In genomic region chr1:28110555-28110954, GRCh38 we compare ENCODE assay signal across 21 cellular contexts. TPM values are rescaled to one million over a fixed set of nuclear protein-coding genes. Genes with fewer than 3 reads are reported as not detected.
A peak's percentile ranks its signal among the peaks of the same experiment; 100 is the strongest.
DNase-seq lines count a peak whose midpoint lies in the region; ATAC-seq and TF ChIP-seq lines count a peak whose summit lies in the region.
"Had no signal": no experiment of that assay in that cellular context is flagged by ENCODE, and none has a peak within 500 bp of the region (broad histone marks: within the 10 kb centered on the region; RNA-seq: fewer than 3 reads in every experiment).

No MANE protein-coding gene starts in this region.

- intact Hi-C loops in left colon (cut with DNase I, micrococcal nuclease), result no loop called here

- no peak overlapping the region for H4K5ac ChIP-seq in mesendoderm (ENCODE audit: low read length)

- no peak for TF ChIP-seq CTCF in SK-N-SH (IDR thresholded peaks at IDR 0.05)
- no peak for TF ChIP-seq CTCF in astrocyte of the spinal cord (IDR thresholded peaks at IDR 0.05; ENCODE audit: low read depth, low read length)
- no peak for TF ChIP-seq CTCF in upper lobe of left lung (IDR thresholded peaks at IDR 0.05)

- DNase-seq in SK-N-SH (no peak), astrocyte of the spinal cord (ENCODE audit: low read depth, low spot score) (peak; percentile 15), left colon (no peak), upper lobe of left lung (no peak), SW 1271 (lab: John Stamatoyannopoulos, UW) (no peak), mesendoderm (no peak)
- DNase-seq: activated CD4-positive, alpha-beta memory T cell treated with anti-CD3 and anti-CD28 coated beads, Interleukin-2, amount 10 ng/mL, durations not matched to agents 7 days and 5 days; activated naive CD8-positive, alpha-beta T cell treated with anti-CD3 and anti-CD28 coated beads, Interleukin-2, amount 50 U/mL, for 24 hours; activated T-cell treated with anti-CD3 and anti-CD28 coated beads, Interleukin-2, amount 50 U/mL, for 72 hours; CD4-positive, CD25-positive, alpha-beta regulatory T cell; cerebellar nuclear complex; DMS79 treated with DMSO at 0.1 percent for 48 hours; H7; midbrain; NCI-H1417; NCI-H345; stimulated activated CD4-positive, alpha-beta T cell treated with anti-CD3 and anti-CD28 coated beads, Interleukin-4, amount 100 ng/mL, for 24 hours had no signal

- TF ChIP-seq EP300 in SK-N-SH (IDR thresholded peaks at IDR 0.05; ENCODE audit: borderline replicate concordance in 1 of 2, low read depth in 1 of 2, low read length in 1 of 2), result no peak
- TF ChIP-seq EP300 in upper lobe of left lung (IDR thresholded peaks at IDR 0.05), result no peak

- no peak overlapping the region for H2AK5ac ChIP-seq in mesendoderm (ENCODE audit: low read length)

- no peaks in the 10 kb centered on the region for H3K9me2 ChIP-seq in SK-N-SH

- no peaks in the 10 kb centered on the region for H3F3A ChIP-seq in SK-N-SH (replicated peaks; ENCODE audit: insufficient read depth)

- H3K79me1 ChIP-seq in mesendoderm (ENCODE audit: low read length), result no peaks in the 10 kb centered on the region

- no peak for TF ChIP-seq RAD21 in SK-N-SH (IDR thresholded peaks at IDR 0.05; ENCODE audit: low read length)

- H3K4me1 ChIP-seq in SK-N-SH (ENCODE audit: control insufficient read depth in 1 of 2, insufficient read depth in 2 of 2, low read depth in 1 of 2, low read length in 1 of 2), result no peaks in the 10 kb centered on the region
- H3K4me1 ChIP-seq in upper lobe of left lung, result peaks cover 0 to 9% (median 2%) of the 10 kb centered on the region in 4 donors
- H3K4me1 ChIP-seq in mesendoderm (ENCODE audit: control insufficient read depth, low read depth, low read length), result no peaks in the 10 kb centered on the region

- TF ChIP-seq POLR2A in upper lobe of left lung (IDR thresholded peaks at IDR 0.05), result no peak

- H3K4me2 ChIP-seq in SK-N-SH, result no peak overlapping the region
- no peak overlapping the region for H3K4me2 ChIP-seq in mesendoderm (ENCODE audit: low read length)

- H3K27ac ChIP-seq in SK-N-SH (ENCODE audit: low read depth in 2 of 2, low read length in 1 of 2) (peak overlapping the region in 1 of 2 experiments; percentile 30; a peak in 1 of 4 replicates), upper lobe of left lung (peak overlapping the region; percentile 20 to 73 (median 50)), mesendoderm (ENCODE audit: low read depth, low read length) (no peak overlapping the region)
- H3K27ac ChIP-seq: 22Rv1, thoracic aorta had no signal

- H2AFZ ChIP-seq in SK-N-SH (ENCODE audit: low read depth), result peak overlapping the region; percentile 53; the same call in 1 of the 2 replicates

- H3K79me2 ChIP-seq in SK-N-SH (ENCODE audit: insufficient read depth) (no peaks in the 10 kb centered on the region), mesendoderm (ENCODE audit: control insufficient read depth, insufficient read depth, low read length) (no peaks in the 10 kb centered on the region)

- H2BK120ac ChIP-seq in mesendoderm (ENCODE audit: low read depth, low read length), result no peak overlapping the region

- H3K4ac ChIP-seq in mesendoderm (ENCODE audit: low read depth, low read length), result no peak overlapping the region

- H3K23ac ChIP-seq in mesendoderm (ENCODE audit: low read length), result no peak overlapping the region

- no peak overlapping the region for H3K18ac ChIP-seq in mesendoderm (ENCODE audit: low read length)

- no peak overlapping the region for H3K9ac ChIP-seq in SK-N-SH
- H3K9ac ChIP-seq in mesendoderm (ENCODE audit: low read length), result no peak overlapping the region

- H3K9me3 ChIP-seq in SK-N-SH, result no peaks in the 10 kb centered on the region
- H3K9me3 ChIP-seq in upper lobe of left lung, result no peaks in the 10 kb centered on the region
- H3K9me3 ChIP-seq: thoracic aorta had no signal

- no peaks in the 10 kb centered on the region for H3K27me3 ChIP-seq in SK-N-SH (ENCODE audit: insufficient read depth)
- no peaks in the 10 kb centered on the region for H3K27me3 ChIP-seq in upper lobe of left lung
- H3K27me3 ChIP-seq in mesendoderm (ENCODE audit: insufficient read depth, low read length, poor library complexity), result no peaks in the 10 kb centered on the region

- WGBS in SK-N-SH (ENCODE audit: low lambda C conversion rate), result 62% methylated on average over 1 of the region's 1 CpG
- WGBS in upper lobe of left lung, 2 donors, result 61 to 73% methylated on average over 1 of the region's 1 CpG
- no CpG with 5 or more reads among the region's 1 CpG for WGBS in mesendoderm (ENCODE audit: extremely low coverage, insufficient coverage, low lambda C conversion rate)

- ATAC-seq in SK-N-SH treated with all-trans-retinoic acid at 6 μM for 48 hours, result no peak
- peak; percentile 20 for ATAC-seq in left colon
- ATAC-seq in upper lobe of left lung (ENCODE audit: low FRiP score in 2 of 2), result no peak
- ATAC-seq in HG03342 (IDR thresholded peaks at IDR 0.05; ENCODE audit: unreplicated experiment), result no peak

- H3K36me3 ChIP-seq in SK-N-SH (replicated peaks in 1 of 2; ENCODE audit: control insufficient read depth in 1 of 2, insufficient read depth in 2 of 2, low read length in 1 of 2) (no peaks in the 10 kb centered on the region), upper lobe of left lung (no peaks in the 10 kb centered on the region), mesendoderm (ENCODE audit: control insufficient read depth, insufficient read depth, low read length) (no peaks in the 10 kb centered on the region)
- H3K36me3 ChIP-seq: thoracic aorta had no signal

- in situ Hi-C loops in astrocyte of the spinal cord (cut with HindIII; ENCODE audit: low sequenced_read_pairs), result no loop called here

- CTCF ChIA-PET in SK-N-SH (lab: Yijun Ruan, JAX), result interaction anchor here (0.9 kb wide), 1 partner anchor 35 kb away, joined by 3 read pairs; no protein-coding TSS in a partner anchor

- H4K8ac ChIP-seq in mesendoderm (ENCODE audit: low read depth, low read length), result no peak overlapping the region

- H2BK5ac ChIP-seq in mesendoderm (ENCODE audit: low read length), result no peak overlapping the region

- H3K4me3 ChIP-seq in SK-N-SH (ENCODE audit: low read depth in 2 of 2, low read length in 1 of 2), result no peak overlapping the region
- no peak overlapping the region for H3K4me3 ChIP-seq in astrocyte of the spinal cord (ENCODE audit: low read depth, low read length)
- no peak overlapping the region for H3K4me3 ChIP-seq in upper lobe of left lung
- no peak overlapping the region for H3K4me3 ChIP-seq in mesendoderm (ENCODE audit: low read length)
- H3K4me3 ChIP-seq: thoracic aorta had no signal

- no peak overlapping the region for H3K56ac ChIP-seq in mesendoderm (ENCODE audit: low read length)

- POLR2A ChIA-PET in SK-N-SH (lab: Yijun Ruan, JAX), result no interaction called here

- H4K20me1 ChIP-seq in SK-N-SH (ENCODE audit: insufficient read depth), result no peaks in the 10 kb centered on the region

- no peak overlapping the region for H2BK15ac ChIP-seq in mesendoderm (replicated peaks; ENCODE audit: low read depth)

TF ChIP-seq in SK-N-SH, 30 proteins besides CTCF, POLR2A, EP300 and RAD21:
- no peak for TF ChIP-seq TEAD4 (IDR thresholded peaks at IDR 0.05; ENCODE audit: borderline replicate concordance, insufficient read depth)
- TF ChIP-seq SIN3A (IDR thresholded peaks at IDR 0.05; ENCODE audit: borderline replicate concordance, low read depth, low read length), result no peak
- no peak for TF ChIP-seq JUND (IDR thresholded peaks at IDR 0.05)
- TF ChIP-seq SMC3 (IDR thresholded peaks at IDR 0.05; ENCODE audit: low read depth, low read length), result no peak
- TF ChIP-seq TAF1 (IDR thresholded peaks at IDR 0.05; ENCODE audit: borderline replicate concordance, low read depth, low read length), result no peak
- no peak for TF ChIP-seq POLR2AphosphoS5 (IDR thresholded peaks at IDR 0.05; ENCODE audit: low read depth, low read length)
- no peak for TF ChIP-seq RXRA (IDR thresholded peaks at IDR 0.05; ENCODE audit: borderline replicate concordance, low read depth)
- TF ChIP-seq YY1 (IDR thresholded peaks at IDR 0.05; ENCODE audit: low read depth), result no peak
- no peak for TF ChIP-seq GATA2 (CRISPR knock-in tag; IDR thresholded peaks at IDR 0.05)
- TF ChIP-seq FOSL2 (IDR thresholded peaks at IDR 0.05; ENCODE audit: borderline replicate concordance, low read depth), result no peak
TF ChIP-seq in SK-N-SH: peak in this region for 0.

TF ChIP-seq in SK-N-SH treated with all-trans-retinoic acid at 6 μM for 48 hours, 23 proteins besides CTCF, POLR2A, EP300 and RAD21:
- TF ChIP-seq ZNF8 (CRISPR knock-in tag; IDR thresholded peaks at IDR 0.05), result no peak
- TF ChIP-seq ESRRG (CRISPR knock-in tag; IDR thresholded peaks at IDR 0.05), result no peak
- TF ChIP-seq RARB (CRISPR knock-in tag; IDR thresholded peaks at IDR 0.05), result no peak
- TF ChIP-seq ARNTL (CRISPR knock-in tag; IDR thresholded peaks at IDR 0.05; ENCODE audit: borderline replicate concordance, low read depth), result no peak
- no peak for TF ChIP-seq TCF4 (CRISPR knock-in tag; IDR thresholded peaks at IDR 0.05; ENCODE audit: borderline replicate concordance)
- TF ChIP-seq TOX (CRISPR knock-in tag; IDR thresholded peaks at IDR 0.05; ENCODE audit: borderline replicate concordance), result no peak
- TF ChIP-seq ZFP3 (CRISPR knock-in tag; IDR thresholded peaks at IDR 0.05), result no peak
- TF ChIP-seq CSRNP3 (CRISPR knock-in tag; IDR thresholded peaks at IDR 0.05), result no peak
TF ChIP-seq in SK-N-SH treated with all-trans-retinoic acid at 6 μM for 48 hours: peak in this region for 0.

RNA-seq across cellular contexts. Expression of gene EYA3, which starts 22.1 kb away (rescaled TPM):
- 6.5 and 9.8 TPM in 2 replicates for polyA plus RNA-seq in SK-N-SH (2012; rRNA removed)
- 6.9 and 7.3 TPM in 2 replicates for polyA plus RNA-seq in SK-N-SH (2012; cell fraction: cytosol; rRNA removed)
- 11.6 and 19.5 TPM in 2 replicates for polyA plus RNA-seq in SK-N-SH (2012; cell fraction: nucleus; rRNA removed)
- total RNA-seq in left colon (10 to 100 TPM; 22.9 to 23.5 TPM), upper lobe of left lung (10 to 100 TPM; 15.9 to 23.4 (median 22.0) TPM)
- polyA plus RNA-seq in mesendoderm (2013, experiment 1 of 2), result 16.8 TPM
- polyA plus RNA-seq in mesendoderm (2013, experiment 2 of 2), result 18.5 TPM
